8 cellular contexts compared by ENCODE assay signal in genomic region chr19:18117364-18117691, GRCh38. TPM values are rescaled to one million over a fixed set of nuclear protein-coding genes. Genes with fewer than 3 reads are reported as not detected.
DNase-seq lines count a peak whose midpoint lies in the region; ATAC-seq and TF ChIP-seq lines count a peak whose summit lies in the region.

No MANE protein-coding gene starts in this region.

- no peak for DNase-seq in cardiac muscle cell (ENCODE audit: low read depth in 1 of 2, low spot score in 1 of 2)
- no peak for DNase-seq in cardiac septum (ENCODE audit: low spot score)
- DNase-seq in lung (ENCODE audit: low spot score) = no peak
- no peak for DNase-seq in upper lobe of right lung
- DNase-seq in OCI-M1 (lab: John Stamatoyannopoulos, UW) = no peak
- no peak for DNase-seq in cerebellar nuclear complex (lab: John Stamatoyannopoulos, UW)

- 25 to 34% methylated on average over 11 of the region's 11 CpGs for WGBS in lung, 2 donors

- no peaks in the 10 kb centered on the region for H3K9me3 ChIP-seq in cardiac muscle cell (ENCODE audit: low read depth)
- H3K9me3 ChIP-seq in lung (ENCODE audit: control insufficient read depth in 2 of 2, insufficient read depth in 1 of 2, low read length in 1 of 2) = peaks cover 0 to 2% of the 10 kb centered on the region in 2 donors
- H3K9me3 ChIP-seq in upper lobe of right lung = no peaks in the 10 kb centered on the region

- H3K36me3 ChIP-seq in cardiac muscle cell (no peaks in the 10 kb centered on the region), lung (ENCODE audit: control insufficient read depth in 2 of 2, insufficient read depth in 2 of 2, low read length in 2 of 2) (peaks cover 0 to 4% of the 10 kb centered on the region in 2 donors), upper lobe of right lung (peaks cover 7% of the 10 kb centered on the region)

- TF ChIP-seq CTCF in cardiac muscle cell (IDR thresholded peaks at IDR 0.05; ENCODE audit: low read depth, low read length) = no peak
- no peak for TF ChIP-seq CTCF in lung (IDR thresholded peaks at IDR 0.05; ENCODE audit: control extremely low read depth, extremely low read depth)
- no peak for TF ChIP-seq CTCF in upper lobe of right lung (IDR thresholded peaks at IDR 0.05)

- H3K4me1 ChIP-seq in cardiac muscle cell (ENCODE audit: low read depth) = no peaks in the 10 kb centered on the region
- peaks cover 0 to 13% of the 10 kb centered on the region in 2 donors for H3K4me1 ChIP-seq in lung (ENCODE audit: control insufficient read depth in 2 of 2, insufficient read depth in 2 of 2, low read length in 2 of 2)
- peaks cover 19% of the 10 kb centered on the region for H3K4me1 ChIP-seq in upper lobe of right lung

- H3K4me3 ChIP-seq in cardiac muscle cell (peak overlapping the region; percentile 64), lung (peak overlapping the region; percentile 24), upper lobe of right lung (peak overlapping the region; percentile 74)

- no peaks in the 10 kb centered on the region for H3K27me3 ChIP-seq in cardiac muscle cell
- no peaks in the 10 kb centered on the region for H3K27me3 ChIP-seq in lung (ENCODE audit: control insufficient read depth, insufficient read depth)
- no peaks in the 10 kb centered on the region for H3K27me3 ChIP-seq in upper lobe of right lung

- ATAC-seq in lung (ENCODE audit: insufficient read depth, low FRiP score) = no peak
- no peak for ATAC-seq in upper lobe of right lung
- ATAC-seq in HG02759 (IDR thresholded peaks at IDR 0.05; ENCODE audit: unreplicated experiment) = no peak

- intact Hi-C loops in cardiac septum (cut with DNase I) = loop anchor here (5.0 to 10.0 kb wide), 2 partner anchors 35 to 207 kb away; partner anchors contain the start of genes LSM4 and PIK3R2
- intact Hi-C loops in upper lobe of right lung (cut with DNase I) = loop anchor here (10.0 kb wide), 1 partner anchor 47 kb away; no protein-coding TSS in a partner anchor

- H3K27ac ChIP-seq in cardiac muscle cell = no peak overlapping the region
- H3K27ac ChIP-seq in angular gyrus (ENCODE audit: low read depth, low read length) = peak overlapping the region; percentile 72
- peak overlapping the region in 1 of 2 donors; percentile 7 for H3K27ac ChIP-seq in lung (ENCODE audit: low read depth in 1 of 2, low read length in 1 of 2)
- peak overlapping the region; percentile 47 for H3K27ac ChIP-seq in upper lobe of right lung

RNA-seq across cellular contexts. Expression of gene MAST3, which starts 19.8 kb away (rescaled TPM):
- total RNA-seq in cardiac muscle cell (6.6 and 8.1 TPM in 2 replicates), cardiac septum (5.2 TPM), lung (10 to 100 TPM in 1 of 2 donors, 1 to 10 TPM in 1; 6.5 to 24.0 TPM), upper lobe of right lung (23.1 TPM)
- polyA plus RNA-seq in cardiac muscle cell (5.5 and 8.4 TPM in 2 replicates), lung (10 to 100 TPM in 1 of 2 donors, 1 to 10 TPM in 1; 5.0 to 12.1 TPM)

RNA-seq across cellular contexts. Expression of gene IL12RB1, which starts 30.6 kb away (rescaled TPM):
- not detected in 2 replicates for total RNA-seq in cardiac muscle cell
- not detected in 2 replicates for polyA plus RNA-seq in cardiac muscle cell
- total RNA-seq in cardiac septum = 0.35 TPM
- total RNA-seq in lung = 1 to 10 TPM; 1.3 to 7.8 TPM
- polyA plus RNA-seq in lung = 1 to 10 TPM; 3.0 to 6.7 TPM
- 6.2 TPM for total RNA-seq in upper lobe of right lung

RNA-seq across cellular contexts. Expression of gene PIK3R2, which starts 35.6 kb away (rescaled TPM):
- 64.7 and 72.0 TPM in 2 replicates for total RNA-seq in cardiac muscle cell
- 48.5 and 53.8 TPM in 2 replicates for polyA plus RNA-seq in cardiac muscle cell
- total RNA-seq in cardiac septum = 28.3 TPM
- 10 to 100 TPM; 22.3 to 36.2 TPM for total RNA-seq in lung
- 10 to 100 TPM in 1 of 2 donors, 1 to 10 TPM in 1; 7.0 to 18.4 TPM for polyA plus RNA-seq in lung
- 24.2 TPM for total RNA-seq in upper lobe of right lung

RNA-seq across cellular contexts. Expression of gene IFI30, which starts 56.3 kb away (rescaled TPM):
- 0.98 and 1.4 TPM in 2 replicates for total RNA-seq in cardiac muscle cell
- 1.0 TPM in 1 of 2 replicates, not detected in the other for polyA plus RNA-seq in cardiac muscle cell
- total RNA-seq in cardiac septum = 14.6 TPM
- total RNA-seq in lung = 100 to 1,000 TPM; 205 to 612 TPM
- polyA plus RNA-seq in lung = 1,000 to 10,000 TPM in 1 of 2 donors, 100 to 1,000 TPM in 1; 440 to 1,883 TPM
- 554 TPM for total RNA-seq in upper lobe of right lung

Comparison
In these comparisons a context has a peak if more than half of its experiments do, and no peak if none do; other contexts are left out.
1. H3K4me3 ChIP-seq: peak in every context shown above with its lines; median percentile 74 in upper lobe of right lung; 64 in cardiac muscle cell; 24 in lung.